ENCODE assay signal across 8 cellular contexts in the genomic region with DNA sequence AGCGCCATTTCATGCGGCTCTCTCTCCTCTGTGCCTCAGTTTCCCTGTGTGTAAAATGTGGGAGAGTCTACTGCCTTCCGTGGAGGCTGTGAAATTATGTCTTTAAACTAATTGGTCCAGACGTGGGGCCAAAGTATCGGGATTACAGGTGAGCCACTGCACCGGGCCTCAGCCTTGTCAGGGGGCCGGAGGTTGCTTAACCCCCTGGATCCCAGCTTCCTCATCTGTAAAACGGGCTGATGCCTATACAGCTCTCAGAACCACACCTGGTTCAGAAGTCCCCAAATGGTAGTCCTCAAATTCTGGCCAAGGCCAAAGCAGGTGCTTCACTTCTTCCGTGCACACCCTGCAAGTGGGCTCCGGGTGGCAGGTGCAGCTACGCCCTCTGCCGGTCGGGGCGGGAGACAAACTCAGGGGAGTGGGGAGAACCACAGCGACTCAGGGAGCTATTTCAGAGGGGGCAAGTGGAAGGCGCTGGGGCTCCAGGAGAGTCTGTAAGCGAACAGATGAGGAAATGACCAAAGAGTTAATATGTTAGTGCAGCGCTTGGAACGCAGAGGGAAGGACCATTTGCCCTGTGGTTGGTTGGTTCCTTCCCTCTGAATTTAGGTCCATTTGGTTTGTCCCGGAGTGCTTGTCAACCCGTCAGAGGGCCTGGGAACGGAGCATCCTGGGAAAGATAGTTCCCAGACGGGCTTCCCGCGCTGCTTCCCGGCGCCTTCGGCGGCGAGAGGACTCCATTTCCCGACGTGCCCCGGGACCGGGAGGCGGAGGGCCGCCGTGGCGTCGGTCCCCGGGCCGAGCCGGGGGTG. TPM values are rescaled to one million over a fixed set of nuclear protein-coding genes. Genes with fewer than 3 reads are reported as not detected.
DNase-seq lines count a peak whose midpoint lies in the region; ATAC-seq, FAIRE-seq and TF ChIP-seq lines count a peak whose summit lies in the region.

TSS of gene MGRN1 (plus strand) at position 812 of the 812 bp plus-strand sequence. CDS start 135 bp downstream, outside the sequence.

- H2BK5ac ChIP-seq in H1 (ENCODE audit: low read depth, low read length) (peak within 1 kb of the TSS; percentile 97), mesenchymal stem cell (ENCODE audit: low read depth, low read length, poor library complexity, severe bottlenecking) (peak within 1 kb of the TSS; percentile 97)

- ATAC-seq in GM21367 (IDR thresholded peaks at IDR 0.05; ENCODE audit: unreplicated experiment) = peak; percentile 70

- H2BK12ac ChIP-seq in H1 (ENCODE audit: low read depth, low read length) (peak within 1 kb of the TSS; percentile 95; the same call in 1 of the 2 replicates), mesenchymal stem cell (ENCODE audit: low read length in 2 of 2) (peak within 1 kb of the TSS; percentile 87 to 99)

- H2BK20ac ChIP-seq in H1 (ENCODE audit: low read length) = peak within 1 kb of the TSS; percentile 86

- TF ChIP-seq RAD21 in H1 (IDR thresholded peaks at IDR 0.05 in 1 of 2, conservative IDR thresholded peaks at IDR 0.05 in 1 of 2; ENCODE audit: low read depth in 2 of 2, low read length in 2 of 2) = peak; percentile 68 to 77

- H4K8ac ChIP-seq in H1 (ENCODE audit: extremely low read depth, insufficient read depth, low read length) (peak within 1 kb of the TSS; percentile 94), mesenchymal stem cell (ENCODE audit: low read length) (peak within 1 kb of the TSS; percentile 92)

- WGBS in H1 (ENCODE audit: extremely low coverage in 1 of 2, insufficient coverage in 1 of 2, insufficient read length in 1 of 2, insufficient replicate concordance in 2 of 2, low coverage in 1 of 2, low lambda C conversion rate in 2 of 2, missing lambda C conversion rate in 1 of 2), 2 experiments = 15% methylated on average over 41 of the region's 42 CpGs; no CpG with 5 or more reads in 1 of the 2 experiments
- 12% methylated on average over 42 of the region's 42 CpGs for WGBS in mesenchymal stem cell

- H3K79me1 ChIP-seq in H1 (ENCODE audit: low read depth, low read length) = peaks cover 16% of the 10 kb centered on the region
- peaks cover 1% of the 10 kb centered on the region for H3K79me1 ChIP-seq in mesenchymal stem cell (replicated peaks; ENCODE audit: low read length, poor library complexity, severe bottlenecking)

- H3K79me2 ChIP-seq in H1 (ENCODE audit: control insufficient read depth in 1 of 2, insufficient read depth in 2 of 2, low read length in 2 of 2) = peaks cover 10 to 35% of the 10 kb centered on the region in 2 experiments

- H3K18ac ChIP-seq in H1 (ENCODE audit: extremely low read depth, low read length) (peak within 1 kb of the TSS; percentile 97), mesenchymal stem cell (ENCODE audit: low read depth in 1 of 2, low read length in 2 of 2) (peak within 1 kb of the TSS; percentile 97 to 98)

- TF ChIP-seq POLR2A in H1 (IDR thresholded peaks at IDR 0.05; ENCODE audit: control extremely low read depth in 1 of 2, low read depth in 2 of 2, low read length in 2 of 2) = no peak; a peak in 1 of 3 replicates

- no peak within 1 kb of the TSS for H3K23ac ChIP-seq in H1 (ENCODE audit: insufficient read length)
- peak within 1 kb of the TSS in 1 of 2 experiments; percentile 96 for H3K23ac ChIP-seq in mesenchymal stem cell (ENCODE audit: low read length in 2 of 2)

- H4K91ac ChIP-seq in H1 (replicated peaks; ENCODE audit: insufficient read length, low read length) = peak within 1 kb of the TSS; percentile 92
- peak within 1 kb of the TSS; percentile 91 for H4K91ac ChIP-seq in mesenchymal stem cell (ENCODE audit: low read length)

- H3K4me1 ChIP-seq in H1 (replicated peaks in 1 of 4; ENCODE audit: control insufficient read depth in 3 of 4, insufficient read depth in 4 of 4, low read length in 3 of 4) = peaks cover 0 to 7% (median 6%) of the 10 kb centered on the region in 4 experiments; a peak in 6 of 7 replicates
- peaks cover 15% of the 10 kb centered on the region for H3K4me1 ChIP-seq in mesenchymal stem cell (ENCODE audit: control insufficient read depth, insufficient read depth, low read depth, low read length)

- H3K9ac ChIP-seq in H1 (replicated peaks in 1 of 4; ENCODE audit: extremely low read depth in 1 of 4, low read depth in 3 of 4, low read length in 3 of 4) = peak within 1 kb of the TSS; percentile 90 to 96 (median 93)
- peak within 1 kb of the TSS; percentile 95 for H3K9ac ChIP-seq in mesenchymal stem cell (ENCODE audit: low read length)

- peaks cover 0 to 8% of the 10 kb centered on the region in 2 experiments for H4K20me1 ChIP-seq in H1 (replicated peaks in 1 of 2; ENCODE audit: control insufficient read depth in 1 of 2, insufficient read depth in 2 of 2, low read length in 2 of 2)

- peak within 1 kb of the TSS; percentile 32 for H3K56ac ChIP-seq in H1 (replicated peaks; ENCODE audit: insufficient read length, low read depth, low read length)

- H3K4me2 ChIP-seq in H1 (ENCODE audit: insufficient read depth in 1 of 2, low read depth in 2 of 2, low read length in 2 of 2) = peak within 1 kb of the TSS; percentile 83 to 92
- H3K4me2 ChIP-seq in mesenchymal stem cell (ENCODE audit: low read length, poor library complexity, severe bottlenecking) = peak within 1 kb of the TSS; percentile 72

- peak within 1 kb of the TSS; percentile 72 to 97 (median 78) for H3K4me3 ChIP-seq in H1 (ENCODE audit: extremely low read depth in 1 of 4, insufficient read depth in 2 of 4, low read depth in 3 of 4, low read length in 4 of 4)
- peak within 1 kb of the TSS; percentile 97 to 99 for H3K4me3 ChIP-seq in mesenchymal stem cell (ENCODE audit: insufficient read depth in 1 of 2, low read depth in 1 of 2, low read length in 2 of 2)

- H3K9me3 ChIP-seq in H1 (ENCODE audit: insufficient read depth in 2 of 2, low read depth in 1 of 2, low read length in 1 of 2) = no peaks in the 10 kb centered on the region
- H3K9me3 ChIP-seq in mesenchymal stem cell (ENCODE audit: control insufficient read depth, low read length) = no peaks in the 10 kb centered on the region

- peak; percentile 92 for FAIRE-seq in HTR-8/SVneo (lab: Jason Lieb, UNC)
- peak; percentile 42 for FAIRE-seq in H1 (lab: Jason Lieb, UNC)

- POLR2A ChIA-PET in H1 (lab: Charles Lee; ENCODE audit: partially characterized antibody) = interaction anchor here (0.6 to 4.8 kb wide), 10 partner anchors 9 to 151 kb away, joined by 3 to 69 read pairs (median 4); partner anchors contain the start of genes CDIP1 and UBALD1

- H2BK120ac ChIP-seq in H1 (replicated peaks; ENCODE audit: low read depth, low read length) = peak within 1 kb of the TSS; percentile 76
- H2BK120ac ChIP-seq in mesenchymal stem cell (ENCODE audit: low read depth, low read length) = peak within 1 kb of the TSS; percentile 88

- H4K5ac ChIP-seq in H1 (ENCODE audit: insufficient read length, low read depth, low read length) = peak within 1 kb of the TSS; percentile 96

- H3K27ac ChIP-seq in H1 (ENCODE audit: low read depth, low read length) = peak within 1 kb of the TSS; percentile 98
- H3K27ac ChIP-seq in mesenchymal stem cell (ENCODE audit: low read length, poor library complexity, severe bottlenecking) = peak within 1 kb of the TSS; percentile 95

- H3K36me3 ChIP-seq in H1 (ENCODE audit: control insufficient read depth in 2 of 4, insufficient read depth in 4 of 4, low read length in 3 of 4) = no peaks in the 10 kb centered on the region
- peaks cover 0 to 9% of the 10 kb centered on the region in 2 experiments for H3K36me3 ChIP-seq in mesenchymal stem cell (ENCODE audit: control insufficient read depth in 1 of 2, insufficient read depth in 2 of 2, low read depth in 1 of 2, low read length in 2 of 2)

- H2BK15ac ChIP-seq in H1 (ENCODE audit: low read length) (peak within 1 kb of the TSS; percentile 95; the same call in 1 of the 2 replicates), mesenchymal stem cell (ENCODE audit: low read depth, poor library complexity, severe bottlenecking) (peak within 1 kb of the TSS; percentile 74)

- H3K27me3 ChIP-seq in H1 (replicated peaks in 1 of 4; ENCODE audit: control insufficient read depth in 3 of 4, extremely low read depth in 1 of 4, insufficient read depth in 3 of 4, low read length in 3 of 4) (no peaks in the 10 kb centered on the region), mesenchymal stem cell (ENCODE audit: control insufficient read depth in 1 of 2, insufficient read depth in 1 of 2, low read length in 2 of 2) (no peaks in the 10 kb centered on the region)

- peak; percentile 94 for DNase-seq in COR-L47 (lab: John Stamatoyannopoulos, UW)
- peak; percentile 96 for DNase-seq in HTR-8/SVneo (ENCODE audit: insufficient read length, low spot score)
- peak; percentile 95 for DNase-seq in NOMO-1 treated with dmso at 0.1 percent for 144 hours (lab: John Stamatoyannopoulos, UW; ENCODE audit: unreplicated experiment)
- DNase-seq in activated CD8-positive, alpha-beta memory T cell treated with anti-CD3 and anti-CD28 coated beads for 48 hours (ENCODE audit: low read depth in 2 of 3, low spot score in 2 of 3) = peak; percentile 71 to 82 (median 72)
- peak; percentile 82 to 94 for DNase-seq in H1 (ENCODE audit: low read depth in 1 of 2, low spot score in 2 of 2)
- peak; percentile 99 for DNase-seq in mesenchymal stem cell
- peak; percentile 80 for DNase-seq in stimulated activated CD8-positive, alpha-beta memory T cell treated with anti-CD3 and anti-CD28 coated beads, Interleukin-12 subunit alpha, Interleukin-12 subunit beta, amount 100 ng/mL, for 24 hours (ENCODE audit: extremely low read depth)

- TF ChIP-seq EP300 in H1 (IDR thresholded peaks at IDR 0.05; ENCODE audit: borderline replicate concordance in 1 of 2, low read depth in 2 of 2, low read length in 2 of 2) = peak in 1 of 2 experiments; percentile 97; a peak in 2 of 3 replicates

- H3K4ac ChIP-seq in H1 (replicated peaks; ENCODE audit: insufficient read length, low read depth, low read length) (peak within 1 kb of the TSS; percentile 4), mesenchymal stem cell (ENCODE audit: low read depth in 1 of 2, low read length in 2 of 2) (peak within 1 kb of the TSS; percentile 97 to 98)

- peak within 1 kb of the TSS; percentile 79; the same call in 1 of the 2 replicates for H2AK5ac ChIP-seq in H1 (ENCODE audit: low read depth, low read length)
- no peak within 1 kb of the TSS for H2AK5ac ChIP-seq in mesenchymal stem cell (ENCODE audit: low read length, severe bottlenecking)

- H3K23me2 ChIP-seq in H1 (ENCODE audit: low read depth, low read length) = peaks cover 2% of the 10 kb centered on the region; the same call in 1 of the 2 replicates

- no peak within 1 kb of the TSS for H3K14ac ChIP-seq in H1 (ENCODE audit: insufficient read length)
- peak within 1 kb of the TSS; percentile 59 to 97 for H3K14ac ChIP-seq in mesenchymal stem cell (ENCODE audit: low read length in 2 of 2)

- H2AFZ ChIP-seq in H1 (ENCODE audit: low read length) = peak within 1 kb of the TSS; percentile 100
- H2AFZ ChIP-seq in mesenchymal stem cell (ENCODE audit: low read depth, low read length) = peak within 1 kb of the TSS; percentile 85

- TF ChIP-seq CTCF in H1 (IDR thresholded peaks at IDR 0.05; ENCODE audit: control extremely low read depth in 1 of 3, insufficient read depth in 1 of 3, low read depth in 1 of 3, low read length in 3 of 3) = peak; percentile 89 to 99 (median 98)

- CTCF ChIA-PET in H1 (lab: Charles Lee; ENCODE audit: partially characterized antibody) = interaction anchor here (0.8 to 3.5 kb wide), 47 partner anchors 8 to 307 kb away, joined by 3 to 24 read pairs (median 4); partner anchors contain the start of genes CDIP1, HMOX2, NUDT16L1 and UBALD1

RNA-seq across cellular contexts. Expression of gene MGRN1, which starts in this region (rescaled TPM):
- total RNA-seq in H1 (2021; fragmentation: NEBNext Ultra II Directional; extraction: Animal tissue kit (Norgen Biotek cat#: 25700)) = 79.4 and 82.3 TPM in 2 replicates
- 15.0 and 30.1 TPM in 2 replicates for polyA plus RNA-seq in H1 (2011; rRNA removed)
- polyA plus RNA-seq in H1 (2011; cell fraction: cytosol; rRNA removed) = 12.4 TPM
- 33.9 TPM for polyA plus RNA-seq in H1 (2011; cell fraction: nucleus; rRNA removed)
- 39.5 to 72.9 TPM (median 65.4 TPM) in 4 replicates for polyA plus RNA-seq in H1 (2012, experiment 1 of 2)
- polyA plus RNA-seq in H1 (2012, experiment 2 of 2) = 52.0 TPM
- 46.7 TPM for polyA plus RNA-seq in H1 (2013, experiment 1 of 2)
- 47.1 TPM for polyA plus RNA-seq in H1 (2013, experiment 2 of 2)
- polyA minus RNA-seq in H1 (2011; rRNA and poly(A)+ RNA removed) = 17.9 and 22.6 TPM in 2 replicates
- polyA minus RNA-seq in H1 (2011; cell fraction: cytosol; rRNA and poly(A)+ RNA removed) = 30.4 TPM
- 30.7 TPM for polyA minus RNA-seq in H1 (2011; cell fraction: nucleus; rRNA and poly(A)+ RNA removed)
- 52.4 TPM for polyA plus RNA-seq in mesenchymal stem cell (2013, experiment 1 of 2)
- 48.7 TPM for polyA plus RNA-seq in mesenchymal stem cell (2013, experiment 2 of 2)

Comparison
In these comparisons a context has a peak if more than half of its experiments do, and no peak if none do; other contexts are left out.
1. Peak in every context shown above with its lines: DNase-seq, ATAC-seq, H3K4me3 ChIP-seq and H3K27ac ChIP-seq.